In the genomic region with DNA sequence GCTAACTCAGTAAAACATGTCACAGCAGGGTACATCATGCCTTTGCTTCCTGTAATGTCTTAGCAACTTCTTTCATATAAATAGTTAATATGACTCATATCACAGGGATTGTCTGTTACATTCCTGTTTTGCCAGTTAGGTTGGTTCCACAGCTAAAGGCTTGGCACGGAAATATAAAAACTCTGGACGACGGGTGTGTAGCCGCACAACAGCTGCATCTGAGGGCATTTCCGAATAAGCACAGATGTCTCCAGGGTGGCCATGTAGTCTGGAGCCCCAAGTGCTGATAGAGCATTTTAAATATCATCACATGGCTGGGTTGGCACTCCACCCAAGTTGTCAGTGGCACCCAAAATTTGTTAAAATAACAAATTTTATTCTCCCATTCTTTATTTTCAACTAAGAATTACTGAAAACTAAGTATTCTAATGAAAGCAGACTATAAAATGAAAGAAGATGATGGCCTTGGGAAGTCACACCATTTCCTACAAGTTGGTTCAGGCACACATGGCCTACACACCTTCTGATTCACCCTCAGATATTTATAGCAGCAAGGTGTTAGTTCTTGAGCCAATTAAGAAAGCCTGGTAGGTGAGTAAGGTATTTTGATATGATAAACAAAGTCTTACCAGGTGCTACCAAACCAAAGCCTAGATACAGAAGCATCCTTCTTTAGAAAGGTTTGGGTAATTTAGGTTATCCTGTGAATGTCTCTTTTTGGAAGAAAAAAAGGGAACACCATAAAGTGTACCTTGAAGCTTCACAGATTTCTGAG, we compare ENCODE assay signal across 1 cellular context.
TF ChIP-seq lines count a peak whose summit lies in the region.

No MANE protein-coding gene starts in this region.

TF ChIP-seq in SK-N-SH, 30 proteins besides CTCF, POLR2A, EP300 and RAD21 (continued from another document):
- TF ChIP-seq, protein P1, sequence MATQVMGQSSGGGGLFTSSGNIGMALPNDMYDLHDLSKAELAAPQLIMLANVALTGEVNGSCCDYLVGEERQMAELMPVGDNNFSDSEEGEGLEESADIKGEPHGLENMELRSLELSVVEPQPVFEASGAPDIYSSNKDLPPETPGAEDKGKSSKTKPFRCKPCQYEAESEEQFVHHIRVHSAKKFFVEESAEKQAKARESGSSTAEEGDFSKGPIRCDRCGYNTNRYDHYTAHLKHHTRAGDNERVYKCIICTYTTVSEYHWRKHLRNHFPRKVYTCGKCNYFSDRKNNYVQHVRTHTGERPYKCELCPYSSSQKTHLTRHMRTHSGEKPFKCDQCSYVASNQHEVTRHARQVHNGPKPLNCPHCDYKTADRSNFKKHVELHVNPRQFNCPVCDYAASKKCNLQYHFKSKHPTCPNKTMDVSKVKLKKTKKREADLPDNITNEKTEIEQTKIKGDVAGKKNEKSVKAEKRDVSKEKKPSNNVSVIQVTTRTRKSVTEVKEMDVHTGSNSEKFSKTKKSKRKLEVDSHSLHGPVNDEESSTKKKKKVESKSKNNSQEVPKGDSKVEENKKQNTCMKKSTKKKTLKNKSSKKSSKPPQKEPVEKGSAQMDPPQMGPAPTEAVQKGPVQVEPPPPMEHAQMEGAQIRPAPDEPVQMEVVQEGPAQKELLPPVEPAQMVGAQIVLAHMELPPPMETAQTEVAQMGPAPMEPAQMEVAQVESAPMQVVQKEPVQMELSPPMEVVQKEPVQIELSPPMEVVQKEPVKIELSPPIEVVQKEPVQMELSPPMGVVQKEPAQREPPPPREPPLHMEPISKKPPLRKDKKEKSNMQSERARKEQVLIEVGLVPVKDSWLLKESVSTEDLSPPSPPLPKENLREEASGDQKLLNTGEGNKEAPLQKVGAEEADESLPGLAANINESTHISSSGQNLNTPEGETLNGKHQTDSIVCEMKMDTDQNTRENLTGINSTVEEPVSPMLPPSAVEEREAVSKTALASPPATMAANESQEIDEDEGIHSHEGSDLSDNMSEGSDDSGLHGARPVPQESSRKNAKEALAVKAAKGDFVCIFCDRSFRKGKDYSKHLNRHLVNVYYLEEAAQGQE (IDR thresholded peaks at IDR 0.05; ENCODE audit: low read depth, low read length): 0 out of 2 replicates have a peak, but pooled peaks have one; percentile 40
- peak; percentile 89; the same call in 1 of the 2 replicates for TF ChIP-seq SIN3A (IDR thresholded peaks at IDR 0.05; ENCODE audit: borderline replicate concordance, low read depth, low read length)
- TF ChIP-seq EZH2phosphoT487 (IDR thresholded peaks at IDR 0.05; ENCODE audit: borderline replicate concordance, low read depth): no peak
- peak; percentile 41; the same call in 1 of the 2 replicates for TF ChIP-seq GABPA (IDR thresholded peaks at IDR 0.05; ENCODE audit: low read depth)
- TF ChIP-seq, protein P2, sequence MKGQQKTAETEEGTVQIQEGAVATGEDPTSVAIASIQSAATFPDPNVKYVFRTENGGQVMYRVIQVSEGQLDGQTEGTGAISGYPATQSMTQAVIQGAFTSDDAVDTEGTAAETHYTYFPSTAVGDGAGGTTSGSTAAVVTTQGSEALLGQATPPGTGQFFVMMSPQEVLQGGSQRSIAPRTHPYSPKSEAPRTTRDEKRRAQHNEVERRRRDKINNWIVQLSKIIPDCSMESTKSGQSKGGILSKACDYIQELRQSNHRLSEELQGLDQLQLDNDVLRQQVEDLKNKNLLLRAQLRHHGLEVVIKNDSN (IDR thresholded peaks at IDR 0.05; ENCODE audit: borderline replicate concordance, low read depth): no peak
- no peak for TF ChIP-seq SMC3 (IDR thresholded peaks at IDR 0.05; ENCODE audit: low read depth, low read length)
- TF ChIP-seq TEAD4 (IDR thresholded peaks at IDR 0.05; ENCODE audit: borderline replicate concordance, insufficient read depth): peak; percentile 80
- no peak for TF ChIP-seq NRF1 (IDR thresholded peaks at IDR 0.05; ENCODE audit: low read depth, low read length)
- no peak; the same call in 1 of the 2 replicates for TF ChIP-seq FOXM1 (IDR thresholded peaks at IDR 0.05; ENCODE audit: low read depth)
- TF ChIP-seq IRF3 (IDR thresholded peaks at IDR 0.05; ENCODE audit: low read depth, low read length): no peak
- TF ChIP-seq MEF2A (IDR thresholded peaks at IDR 0.05; ENCODE audit: borderline replicate concordance, low read depth): peak; percentile 84; the same call in 1 of the 2 replicates
- no peak for TF ChIP-seq USF2 (IDR thresholded peaks at IDR 0.05; ENCODE audit: borderline replicate concordance, low read depth, low read length)
- peak; percentile 93 for TF ChIP-seq NFIC (IDR thresholded peaks at IDR 0.05; ENCODE audit: borderline replicate concordance)
- no peak for TF ChIP-seq RCOR1 (IDR thresholded peaks at IDR 0.05; ENCODE audit: low read length)
- TF ChIP-seq GATA2 (CRISPR knock-in tag; IDR thresholded peaks at IDR 0.05): no peak
- TF ChIP-seq TAF1 (IDR thresholded peaks at IDR 0.05; ENCODE audit: borderline replicate concordance, low read depth, low read length): 0 out of 2 replicates have a peak, but pooled peaks have one; percentile 32
- peak; percentile 91 for TF ChIP-seq FOSL2 (IDR thresholded peaks at IDR 0.05; ENCODE audit: borderline replicate concordance, low read depth)
- TF ChIP-seq PBX3 (IDR thresholded peaks at IDR 0.05): peak; percentile 54
- no peak for TF ChIP-seq CHD2 (IDR thresholded peaks at IDR 0.05; ENCODE audit: low read length, partially characterized antibody)
- TF ChIP-seq, protein P3, sequence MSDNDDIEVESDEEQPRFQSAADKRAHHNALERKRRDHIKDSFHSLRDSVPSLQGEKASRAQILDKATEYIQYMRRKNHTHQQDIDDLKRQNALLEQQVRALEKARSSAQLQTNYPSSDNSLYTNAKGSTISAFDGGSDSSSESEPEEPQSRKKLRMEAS (IDR thresholded peaks at IDR 0.05; ENCODE audit: low read depth): peak; percentile 78
- no peak for TF ChIP-seq RFX5 (IDR thresholded peaks at IDR 0.05; ENCODE audit: low read length)
- TF ChIP-seq JUND (IDR thresholded peaks at IDR 0.05): peak; percentile 94
- TF ChIP-seq ZBTB33 (IDR thresholded peaks at IDR 0.05; ENCODE audit: borderline replicate concordance, low read depth): peak; percentile 45; the same call in 1 of the 2 replicates
